31 cellular contexts compared by ENCODE assay signal in genomic region chr20:1507276-1507675, GRCh38. TPM values are rescaled to one million over a fixed set of nuclear protein-coding genes. Genes with fewer than 3 reads are reported as not detected.
"Had no signal": no experiment of that assay in that cellular context is flagged by ENCODE, and none has a peak within 500 bp of the region (broad histone marks: within the 10 kb centered on the region; RNA-seq: fewer than 3 reads in every experiment).

No MANE protein-coding gene starts in this region.

- ATAC-seq: esophagus mucosa; gastrocnemius medialis; left ventricle myocardium superior; lower lobe of right lung; natural killer cell treated with Interleukin-12 subunit alpha and Interleukin-12 subunit beta and Interleukin-15 and Interleukin-18, amount 100 ng/mL, for 72 hours; sciatic nerve; stimulated activated naive CD8-positive, alpha-beta T cell treated with anti-CD3 and anti-CD28 coated beads, Interleukin-15, amount 100 ng/mL, for 72 hours had no signal

- DNase-seq: colonic mucosa; effector CD8-positive, alpha-beta T cell; endodermal cell; foreskin fibroblast; gastrocnemius medialis; head of caudate nucleus; islet precursor cell; left ventricle myocardium superior; lower lobe of right lung; stimulated activated CD4-positive, alpha-beta T cell treated with anti-CD3 and anti-CD28 coated beads, Interleukin-12 subunit alpha, Interleukin-12 subunit beta, amount 100 ng/mL, for 4 hours; stimulated activated CD4-positive, alpha-beta T cell treated with anti-CD3 and anti-CD28 coated beads, Interleukin-1b, Interleukin-23, amount 100 ng/mL, for 48 hours; stimulated activated CD4-positive, alpha-beta T cell treated with anti-CD3 and anti-CD28 coated beads, Interleukin-4, amount 100 ng/mL, for 1 hour; stimulated activated CD8-positive, alpha-beta memory T cell treated with anti-CD3 and anti-CD28 coated beads, Interleukin-4, amount 100 ng/mL, for 48 hours; stimulated activated naive CD4-positive, alpha-beta T cell; stimulated activated naive CD8-positive, alpha-beta T cell treated with anti-CD3 and anti-CD28 coated beads, Interleukin-15, amount 100 ng/mL, for 72 hours had no signal

- H3K9ac ChIP-seq: parathyroid adenoma had no signal

- H3K36me3 Mint-ChIP-seq: memory B cell had no signal

- H3K4me1 ChIP-seq: colonic mucosa, gastrocnemius medialis, lower lobe of right lung, parathyroid adenoma had no signal

- H3K4me3 Mint-ChIP-seq: dendritic cell treated with granulocyte-macrophage colony-stimulating factor and Interleukin-4, amounts not matched to agents 40 ng/mL and 50 ng/mL, for 4 days; endodermal cell; memory B cell; natural killer cell treated with Interleukin-12 subunit alpha and Interleukin-12 subunit beta and Interleukin-15 and Interleukin-18, amount 100 ng/mL, for 72 hours; neural crest cell; stimulated activated naive CD8-positive, alpha-beta T cell treated with anti-CD3 and anti-CD28 coated beads, Interleukin-15, amount 100 ng/mL, for 72 hours had no signal

- H3K4me3 ChIP-seq: colonic mucosa, gastrocnemius medialis, hepatocyte, lower lobe of right lung, smooth muscle cell, suprapubic skin had no signal

- H3K36me3 ChIP-seq: colonic mucosa, gastrocnemius medialis, lower lobe of right lung, suprapubic skin had no signal

- H3K9me3 Mint-ChIP-seq: natural killer cell treated with Interleukin-12 subunit alpha and Interleukin-12 subunit beta and Interleukin-15 and Interleukin-18, amount 100 ng/mL, for 72 hours had no signal

- H3K27ac ChIP-seq: colonic mucosa, epithelial cell of prostate, gastrocnemius medialis, hepatocyte, lower lobe of right lung, parathyroid adenoma, suprapubic skin had no signal

- H3K4me1 Mint-ChIP-seq: endodermal cell had no signal

- H3K27ac Mint-ChIP-seq: dendritic cell treated with granulocyte-macrophage colony-stimulating factor and Interleukin-4, amounts not matched to agents 40 ng/mL and 50 ng/mL, for 4 days; endodermal cell; memory B cell; natural killer cell treated with Interleukin-12 subunit alpha and Interleukin-12 subunit beta and Interleukin-15 and Interleukin-18, amount 100 ng/mL, for 72 hours; progenitor cell of endocrine pancreas; stimulated activated naive CD8-positive, alpha-beta T cell treated with anti-CD3 and anti-CD28 coated beads, Interleukin-15, amount 100 ng/mL, for 72 hours had no signal

- H3K4me2 ChIP-seq: hepatocyte, smooth muscle cell had no signal

- H3K27me3 ChIP-seq: colonic mucosa, gastrocnemius medialis had no signal

- H3K79me2 ChIP-seq: hepatocyte, parathyroid adenoma had no signal

- H3K9me3 ChIP-seq: colonic mucosa, gastrocnemius medialis, lower lobe of right lung, suprapubic skin had no signal

- H2AFZ ChIP-seq: hepatocyte, parathyroid adenoma had no signal

RNA-seq across cellular contexts. Expression of gene SIRPB2, which starts 16.1 kb away (rescaled TPM):
- total RNA-seq: chondrocyte; endodermal cell; hepatocyte; natural killer cell treated with Interleukin-12 subunit alpha and Interleukin-12 subunit beta and Interleukin-15 and Interleukin-18, amount 100 ng/mL, for 72 hours; neural crest cell; progenitor cell of endocrine pancreas; smooth muscle cell had no signal
- polyA plus RNA-seq: hepatocyte, smooth muscle cell had no signal

RNA-seq across cellular contexts. Expression of gene SIRPD, which starts 50.2 kb away (rescaled TPM):
- total RNA-seq: chondrocyte; colonic mucosa; endodermal cell; esophagus mucosa; gastrocnemius medialis; glomerular endothelial cell; hepatocyte; left ventricle myocardium superior; natural killer cell treated with Interleukin-12 subunit alpha and Interleukin-12 subunit beta and Interleukin-15 and Interleukin-18, amount 100 ng/mL, for 72 hours; neural crest cell; osteoblast; progenitor cell of endocrine pancreas; sciatic nerve; smooth muscle cell; suprapubic skin; urinary bladder had no signal
- polyA plus RNA-seq: hepatocyte, smooth muscle cell had no signal
